In genomic region chr9:96949346-96949745, GRCh38 we compare ENCODE assay signal across 13 cellular contexts. TPM values are rescaled to one million over a fixed set of nuclear protein-coding genes. Genes with fewer than 3 reads are reported as not detected.
DNase-seq lines count a peak whose midpoint lies in the region; ATAC-seq, FAIRE-seq and TF ChIP-seq lines count a peak whose summit lies in the region.
"Not testable (repeated sequence)": the region's sequence is repeated elsewhere in the genome, so short reads cannot be mapped to it uniquely, and the experiment has no call there.
"Had no signal": no experiment of that assay in that cellular context is flagged by ENCODE, and none has a peak within 500 bp of the region (broad histone marks: within the 10 kb centered on the region; RNA-seq: fewer than 3 reads in every experiment).

No MANE protein-coding gene starts in this region.

- not testable (repeated sequence) for H3K9ac ChIP-seq in PC-3 (ENCODE audit: low read length)

- BruUV-seq in PC-3 (replicated peaks; lab: Mats Ljungman, UMichigan), result not testable (repeated sequence)

- H3K79me2 ChIP-seq in PC-3 (ENCODE audit: low read length), result not testable (repeated sequence)

- intact Hi-C loops in PC-3 (cut with micrococcal nuclease); left lung (cut with DNase I); upper lobe of right lung (cut with DNase I): not testable (repeated sequence)

- not testable (repeated sequence) for H3K27ac ChIP-seq in PC-3 (ENCODE audit: low read length); left lung; lung (ENCODE audit: low read depth in 1 of 2, low read length in 1 of 2); upper lobe of right lung

- not testable (repeated sequence) for H3K27me3 ChIP-seq in PC-3 (ENCODE audit: low read length); left lung; lung (ENCODE audit: control insufficient read depth, insufficient read depth); upper lobe of right lung

- not testable (repeated sequence) for H3F3A ChIP-seq in PC-3 (ENCODE audit: low read length, unreplicated experiment)

- not testable (repeated sequence) for DNase-seq in GM19239 (ENCODE audit: insufficient read length, low spot score); PC-3; left lung; lung (ENCODE audit: low spot score); upper lobe of right lung

- FAIRE-seq in GM19239 (lab: Jason Lieb, UNC), result peak; percentile 21

- H3K9me2 ChIP-seq in PC-3 (replicated peaks; ENCODE audit: low read length), result not testable (repeated sequence)

- not testable (repeated sequence) for H3K4me2 ChIP-seq in PC-3 (ENCODE audit: low read length)

- POLR2A ChIA-PET in PC-3 (lab: Charles Lee; ENCODE audit: unreplicated experiment), result not testable (repeated sequence)

- H3K4me1 ChIP-seq in PC-3 (ENCODE audit: insufficient read depth, low read length); left lung; lung (ENCODE audit: control insufficient read depth in 2 of 2, insufficient read depth in 2 of 2, low read length in 2 of 2); upper lobe of right lung: not testable (repeated sequence)

- WGBS in lung, 2 donors, result no CpG with 5 or more reads among the region's 1 CpG

- not testable (repeated sequence) for H4K20me1 ChIP-seq in PC-3 (ENCODE audit: low read length)

- CTCF ChIA-PET in PC-3 (lab: Charles Lee), result not testable (repeated sequence)

- not testable (repeated sequence) for H3K9me3 ChIP-seq in PC-3 (ENCODE audit: low read length); left lung; lung (ENCODE audit: control insufficient read depth in 2 of 2, insufficient read depth in 1 of 2, low read length in 1 of 2); upper lobe of right lung

- peak; percentile 72 for ATAC-seq in PC-3
- ATAC-seq in left lung, result peak; percentile 96
- ATAC-seq in lung (ENCODE audit: insufficient read depth, low FRiP score), result peak; percentile 79
- peak; percentile 62 for ATAC-seq in upper lobe of right lung

- not testable (repeated sequence) for H3K36me3 ChIP-seq in PC-3 (ENCODE audit: low read depth, low read length); lung (ENCODE audit: control insufficient read depth in 2 of 2, insufficient read depth in 2 of 2, low read length in 2 of 2)
- H3K36me3 ChIP-seq in left lung (peaks cover 0 to 25% of the 10 kb centered on the region in 2 donors), upper lobe of right lung (peaks cover 11% of the 10 kb centered on the region)

- not testable (repeated sequence) for TF ChIP-seq CTCF in PC-3 (conservative IDR thresholded peaks at IDR 0.05; ENCODE audit: low read depth, low read length); left lung (IDR thresholded peaks at IDR 0.05); lung (IDR thresholded peaks at IDR 0.05; ENCODE audit: control extremely low read depth, extremely low read depth); upper lobe of right lung (IDR thresholded peaks at IDR 0.05)

- not testable (repeated sequence) for H3K4me3 ChIP-seq in PC-3 (ENCODE audit: low read length); left lung; lung; upper lobe of right lung

- not testable (repeated sequence) for H2AFZ ChIP-seq in PC-3 (ENCODE audit: low read length)

RNA-seq across cellular contexts. Expression of gene NUTM2G, which starts 20.7 kb away (rescaled TPM):
- total RNA-seq in PC-3 (2014; rRNA removed), result not detected in 2 replicates
- not detected for total RNA-seq in left lung
- not detected for total RNA-seq in lung
- polyA plus RNA-seq in lung, result not detected
- total RNA-seq in upper lobe of right lung, result not detected
- total RNA-seq: A673; CD4-positive, alpha-beta memory T cell; CD4-positive, CD25-positive, alpha-beta regulatory T cell; CD8-positive, alpha-beta memory T cell; G401; GM12878 had no signal
- polyA plus RNA-seq: AG04450, CD14-positive monocyte had no signal
